In the genomic region with DNA sequence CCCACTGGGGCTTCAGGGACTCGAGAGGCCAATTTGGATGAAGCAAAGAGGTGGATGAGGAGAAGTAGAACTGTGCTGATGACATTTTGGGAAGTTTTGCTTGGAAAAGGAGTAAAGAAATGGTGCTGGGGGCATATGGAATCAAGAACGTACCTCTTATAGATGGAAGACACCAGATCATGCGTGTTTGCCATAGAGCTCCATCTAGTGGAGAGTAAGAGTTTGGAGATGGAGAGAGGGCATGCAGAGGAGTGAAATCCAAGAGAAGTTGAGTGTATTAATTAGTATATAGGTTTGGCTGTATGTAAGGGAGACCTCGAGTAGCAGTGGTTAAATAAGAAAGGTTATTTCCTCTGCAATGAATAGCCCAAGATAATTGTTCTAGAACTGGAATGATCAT, we compare ENCODE assay signal across 13 cellular contexts. TPM values are rescaled to one million over a fixed set of nuclear protein-coding genes. Genes with fewer than 3 reads are reported as not detected.
DNase-seq lines count a peak whose midpoint lies in the region; ATAC-seq, FAIRE-seq and TF ChIP-seq lines count a peak whose summit lies in the region.
"Had no signal": no experiment of that assay in that cellular context is flagged by ENCODE, and none has a peak within 500 bp of the region (broad histone marks: within the 10 kb centered on the region; RNA-seq: fewer than 3 reads in every experiment).

No MANE protein-coding gene starts in this region.

- no peaks in the 10 kb centered on the region for H3K36me3 ChIP-seq in liver (ENCODE audit: control insufficient read depth in 4 of 4, insufficient read depth in 3 of 4, low read depth in 1 of 4, low read length in 3 of 4)

- no peak for TF ChIP-seq POLR2A in GM12892 (IDR thresholded peaks at IDR 0.05; ENCODE audit: low read depth, low read length)

- no peak overlapping the region for H3K27ac ChIP-seq in liver (ENCODE audit: low read depth in 1 of 2, low read length in 2 of 2)

- peaks cover 12% of the 10 kb centered on the region for H3K27me3 Mint-ChIP-seq in chondrocyte (ENCODE audit: low read depth)
- H3K27me3 Mint-ChIP-seq: CD4-positive, CD25-positive, alpha-beta regulatory T cell had no signal

- no peak overlapping the region for H3K27ac Mint-ChIP-seq in chondrocyte (ENCODE audit: unreplicated experiment)
- H3K27ac Mint-ChIP-seq: activated naive CD8-positive, alpha-beta T cell treated with anti-CD3 and anti-CD28 coated beads, Interleukin-2, amount 50 U/mL, for 24 hours; CD4-positive, CD25-positive, alpha-beta regulatory T cell had no signal

- H3K4me1 Mint-ChIP-seq in chondrocyte (ENCODE audit: low read depth), result peaks cover under 1% of the 10 kb centered on the region
- H3K4me1 Mint-ChIP-seq: activated naive CD8-positive, alpha-beta T cell treated with anti-CD3 and anti-CD28 coated beads, Interleukin-2, amount 50 U/mL, for 24 hours; CD4-positive, CD25-positive, alpha-beta regulatory T cell had no signal

- ATAC-seq in HG03159 (IDR thresholded peaks at IDR 0.05; ENCODE audit: unreplicated experiment), result no peak
- ATAC-seq: activated naive CD8-positive, alpha-beta T cell treated with anti-CD3 and anti-CD28 coated beads, Interleukin-2, amount 50 U/mL, for 24 hours had no signal

- TF ChIP-seq RAD21 in liver (IDR thresholded peaks at IDR 0.05), result peak; percentile 55 to 67

- H3K9me3 Mint-ChIP-seq in chondrocyte (ENCODE audit: low read depth), result no peaks in the 10 kb centered on the region
- H3K9me3 Mint-ChIP-seq: activated naive CD8-positive, alpha-beta T cell treated with anti-CD3 and anti-CD28 coated beads, Interleukin-2, amount 50 U/mL, for 24 hours had no signal

- H3K9me3 ChIP-seq in liver (ENCODE audit: control insufficient read depth in 4 of 4, low read length in 3 of 4), result no peaks in the 10 kb centered on the region

- H3K36me3 Mint-ChIP-seq in chondrocyte (ENCODE audit: low read depth), result no peaks in the 10 kb centered on the region
- H3K36me3 Mint-ChIP-seq: CD4-positive, CD25-positive, alpha-beta regulatory T cell had no signal

- H3K4me3 Mint-ChIP-seq in chondrocyte (ENCODE audit: unreplicated experiment), result no peak overlapping the region
- H3K4me3 Mint-ChIP-seq: activated naive CD8-positive, alpha-beta T cell treated with anti-CD3 and anti-CD28 coated beads, Interleukin-2, amount 50 U/mL, for 24 hours; CD4-positive, CD25-positive, alpha-beta regulatory T cell had no signal

- no peak overlapping the region for H3K9ac ChIP-seq in liver (ENCODE audit: low read depth in 1 of 2, low read length in 2 of 2)

- TF ChIP-seq CTCF in D721Med (IDR thresholded peaks at IDR 0.05; ENCODE audit: insufficient read depth, missing control alignments) (peak; percentile 36), chondrocyte (IDR thresholded peaks at IDR 0.05) (peak; percentile 73), liver (IDR thresholded peaks at IDR 0.05; ENCODE audit: low read depth, low read length, missing input control) (peak; percentile 37)

- no peaks in the 10 kb centered on the region for H3K4me1 ChIP-seq in liver (ENCODE audit: control insufficient read depth in 4 of 4, insufficient read depth in 4 of 4, low read length in 3 of 4)

- FAIRE-seq in D721Med (lab: Jason Lieb, UNC), result no peak
- no peak for FAIRE-seq in GM12892 (lab: Jason Lieb, UNC)

- peaks cover 0 to 4% (median 0%) of the 10 kb centered on the region in 4 donors for H3K27me3 ChIP-seq in liver (ENCODE audit: control insufficient read depth in 4 of 4, insufficient read depth in 4 of 4, low read length in 3 of 4)

- WGBS in liver, result 23% methylated on average over 4 of the region's 4 CpGs

- no peak overlapping the region for H3K4me3 ChIP-seq in Jurkat, Clone E6-1 (ENCODE audit: low read length)
- H3K4me3 ChIP-seq in liver (ENCODE audit: low read depth in 1 of 3, low read length in 3 of 3), result no peak overlapping the region

- DNase-seq in D721Med (ENCODE audit: insufficient read length, low spot score) (no peak), chondrocyte (ENCODE audit: low spot score) (no peak), hippocampal formation (lab: John Stamatoyannopoulos, UW) (no peak), GM12892 (ENCODE audit: insufficient read length) (no peak)
- DNase-seq in Jurkat, Clone E6-1 (ENCODE audit: low read depth, low spot score), result peak; percentile 6
- no peak for DNase-seq in effector CD8-positive, alpha-beta T cell (lab: John Stamatoyannopoulos, UW)
- DNase-seq: activated naive CD8-positive, alpha-beta T cell treated with anti-CD3 and anti-CD28 coated beads, Interleukin-2, amount 50 U/mL, for 24 hours; CD4-positive, CD25-positive, alpha-beta regulatory T cell; effector memory CD4-positive, alpha-beta T cell; H7; T-helper 2 cell had no signal

TF ChIP-seq in liver, 16 proteins besides CTCF, POLR2A, EP300 and RAD21:
- no peak for TF ChIP-seq HNF4G (IDR thresholded peaks at IDR 0.05)
- TF ChIP-seq FOXA2 (IDR thresholded peaks at IDR 0.05), result no peak
- no peak for TF ChIP-seq NR2F2 (IDR thresholded peaks at IDR 0.05)
- no peak for TF ChIP-seq HNF4A (conservative IDR thresholded peaks at IDR 0.05)
- TF ChIP-seq EGR1 (IDR thresholded peaks at IDR 0.05; ENCODE audit: low read depth in 2 of 2), result no peak
- no peak for TF ChIP-seq JUND (IDR thresholded peaks at IDR 0.05)
- no peak for TF ChIP-seq TAF1 (conservative IDR thresholded peaks at IDR 0.05)
- no peak for TF ChIP-seq YY1 (IDR thresholded peaks at IDR 0.05)
- TF ChIP-seq, protein P1, sequence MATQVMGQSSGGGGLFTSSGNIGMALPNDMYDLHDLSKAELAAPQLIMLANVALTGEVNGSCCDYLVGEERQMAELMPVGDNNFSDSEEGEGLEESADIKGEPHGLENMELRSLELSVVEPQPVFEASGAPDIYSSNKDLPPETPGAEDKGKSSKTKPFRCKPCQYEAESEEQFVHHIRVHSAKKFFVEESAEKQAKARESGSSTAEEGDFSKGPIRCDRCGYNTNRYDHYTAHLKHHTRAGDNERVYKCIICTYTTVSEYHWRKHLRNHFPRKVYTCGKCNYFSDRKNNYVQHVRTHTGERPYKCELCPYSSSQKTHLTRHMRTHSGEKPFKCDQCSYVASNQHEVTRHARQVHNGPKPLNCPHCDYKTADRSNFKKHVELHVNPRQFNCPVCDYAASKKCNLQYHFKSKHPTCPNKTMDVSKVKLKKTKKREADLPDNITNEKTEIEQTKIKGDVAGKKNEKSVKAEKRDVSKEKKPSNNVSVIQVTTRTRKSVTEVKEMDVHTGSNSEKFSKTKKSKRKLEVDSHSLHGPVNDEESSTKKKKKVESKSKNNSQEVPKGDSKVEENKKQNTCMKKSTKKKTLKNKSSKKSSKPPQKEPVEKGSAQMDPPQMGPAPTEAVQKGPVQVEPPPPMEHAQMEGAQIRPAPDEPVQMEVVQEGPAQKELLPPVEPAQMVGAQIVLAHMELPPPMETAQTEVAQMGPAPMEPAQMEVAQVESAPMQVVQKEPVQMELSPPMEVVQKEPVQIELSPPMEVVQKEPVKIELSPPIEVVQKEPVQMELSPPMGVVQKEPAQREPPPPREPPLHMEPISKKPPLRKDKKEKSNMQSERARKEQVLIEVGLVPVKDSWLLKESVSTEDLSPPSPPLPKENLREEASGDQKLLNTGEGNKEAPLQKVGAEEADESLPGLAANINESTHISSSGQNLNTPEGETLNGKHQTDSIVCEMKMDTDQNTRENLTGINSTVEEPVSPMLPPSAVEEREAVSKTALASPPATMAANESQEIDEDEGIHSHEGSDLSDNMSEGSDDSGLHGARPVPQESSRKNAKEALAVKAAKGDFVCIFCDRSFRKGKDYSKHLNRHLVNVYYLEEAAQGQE (IDR thresholded peaks at IDR 0.05), result no peak
- TF ChIP-seq MAX (IDR thresholded peaks at IDR 0.05), result no peak
- TF ChIP-seq GABPA (IDR thresholded peaks at IDR 0.05 in 1 of 2, conservative IDR thresholded peaks at IDR 0.05 in 1 of 2), result no peak
- no peak for TF ChIP-seq FOXA1 (IDR thresholded peaks at IDR 0.05)

RNA-seq across cellular contexts. Expression of gene SHISA6, which starts 56.0 kb away (rescaled TPM):
- polyA plus RNA-seq in Jurkat, Clone E6-1 (2012; ENCODE audit: insufficient read depth, insufficient read length), result not detected
- not detected in 3 replicates for total RNA-seq in chondrocyte
- total RNA-seq in liver, result not detected
- not detected for polyA plus RNA-seq in liver
- not detected for polyA plus RNA-seq in GM12892 (2012; ENCODE audit: missing spikeins)
- total RNA-seq: CD4-positive, CD25-positive, alpha-beta regulatory T cell had no signal
- polyA plus RNA-seq: CD4-positive, CD25-positive, alpha-beta regulatory T cell had no signal
